Comparison of ENCODE assay signal across 1 cellular context in the genomic region with DNA sequence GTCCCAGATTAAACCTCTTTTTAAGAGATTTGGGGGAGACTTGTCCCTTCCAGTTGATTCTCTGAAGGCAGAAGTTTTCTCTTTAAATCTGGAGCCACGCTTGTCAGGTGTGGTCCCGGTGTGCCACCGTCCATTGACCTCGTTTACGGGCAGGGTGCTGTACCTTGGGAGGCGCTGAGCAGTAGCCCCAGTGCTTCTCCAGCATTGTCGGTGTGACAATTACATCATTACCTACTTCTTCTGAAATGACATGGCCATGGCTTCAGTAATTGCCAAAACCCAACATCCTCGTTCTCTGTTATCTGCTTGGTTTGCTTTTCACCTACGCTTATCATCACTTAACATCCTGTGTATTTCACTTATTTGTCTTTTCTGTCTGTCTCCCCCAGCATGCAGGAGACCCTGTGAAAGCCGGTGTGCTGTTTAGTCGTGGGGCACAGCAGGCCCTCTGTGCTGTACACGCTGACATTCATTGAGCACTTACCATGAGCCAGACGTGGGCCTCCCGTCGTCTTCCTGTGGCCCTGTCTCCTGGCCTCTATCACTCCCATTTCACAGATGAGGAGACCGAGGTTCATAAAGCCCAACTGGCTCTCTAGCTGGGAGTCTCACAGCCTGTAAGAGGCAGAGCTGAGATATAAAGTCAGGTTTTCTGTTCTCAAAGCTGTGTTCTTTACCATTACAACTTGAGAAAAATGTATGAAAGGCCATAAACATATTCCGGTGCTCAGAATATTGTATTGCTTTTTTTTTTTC.
TF ChIP-seq lines count a peak whose summit lies in the region.

No MANE protein-coding gene starts in this region.

TF ChIP-seq in WTC11, 78 proteins besides CTCF, POLR2A, EP300 and RAD21 (continued from another document):
- TF ChIP-seq, protein P1, sequence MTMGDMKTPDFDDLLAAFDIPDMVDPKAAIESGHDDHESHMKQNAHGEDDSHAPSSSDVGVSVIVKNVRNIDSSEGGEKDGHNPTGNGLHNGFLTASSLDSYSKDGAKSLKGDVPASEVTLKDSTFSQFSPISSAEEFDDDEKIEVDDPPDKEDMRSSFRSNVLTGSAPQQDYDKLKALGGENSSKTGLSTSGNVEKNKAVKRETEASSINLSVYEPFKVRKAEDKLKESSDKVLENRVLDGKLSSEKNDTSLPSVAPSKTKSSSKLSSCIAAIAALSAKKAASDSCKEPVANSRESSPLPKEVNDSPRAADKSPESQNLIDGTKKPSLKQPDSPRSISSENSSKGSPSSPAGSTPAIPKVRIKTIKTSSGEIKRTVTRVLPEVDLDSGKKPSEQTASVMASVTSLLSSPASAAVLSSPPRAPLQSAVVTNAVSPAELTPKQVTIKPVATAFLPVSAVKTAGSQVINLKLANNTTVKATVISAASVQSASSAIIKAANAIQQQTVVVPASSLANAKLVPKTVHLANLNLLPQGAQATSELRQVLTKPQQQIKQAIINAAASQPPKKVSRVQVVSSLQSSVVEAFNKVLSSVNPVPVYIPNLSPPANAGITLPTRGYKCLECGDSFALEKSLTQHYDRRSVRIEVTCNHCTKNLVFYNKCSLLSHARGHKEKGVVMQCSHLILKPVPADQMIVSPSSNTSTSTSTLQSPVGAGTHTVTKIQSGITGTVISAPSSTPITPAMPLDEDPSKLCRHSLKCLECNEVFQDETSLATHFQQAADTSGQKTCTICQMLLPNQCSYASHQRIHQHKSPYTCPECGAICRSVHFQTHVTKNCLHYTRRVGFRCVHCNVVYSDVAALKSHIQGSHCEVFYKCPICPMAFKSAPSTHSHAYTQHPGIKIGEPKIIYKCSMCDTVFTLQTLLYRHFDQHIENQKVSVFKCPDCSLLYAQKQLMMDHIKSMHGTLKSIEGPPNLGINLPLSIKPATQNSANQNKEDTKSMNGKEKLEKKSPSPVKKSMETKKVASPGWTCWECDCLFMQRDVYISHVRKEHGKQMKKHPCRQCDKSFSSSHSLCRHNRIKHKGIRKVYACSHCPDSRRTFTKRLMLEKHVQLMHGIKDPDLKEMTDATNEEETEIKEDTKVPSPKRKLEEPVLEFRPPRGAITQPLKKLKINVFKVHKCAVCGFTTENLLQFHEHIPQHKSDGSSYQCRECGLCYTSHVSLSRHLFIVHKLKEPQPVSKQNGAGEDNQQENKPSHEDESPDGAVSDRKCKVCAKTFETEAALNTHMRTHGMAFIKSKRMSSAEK (CRISPR knock-in tag; IDR thresholded peaks at IDR 0.05; ENCODE audit: borderline replicate concordance): no peak
- no peak for TF ChIP-seq ZNF219 (CRISPR knock-in tag; IDR thresholded peaks at IDR 0.05; ENCODE audit: borderline replicate concordance)
- TF ChIP-seq, protein P2, sequence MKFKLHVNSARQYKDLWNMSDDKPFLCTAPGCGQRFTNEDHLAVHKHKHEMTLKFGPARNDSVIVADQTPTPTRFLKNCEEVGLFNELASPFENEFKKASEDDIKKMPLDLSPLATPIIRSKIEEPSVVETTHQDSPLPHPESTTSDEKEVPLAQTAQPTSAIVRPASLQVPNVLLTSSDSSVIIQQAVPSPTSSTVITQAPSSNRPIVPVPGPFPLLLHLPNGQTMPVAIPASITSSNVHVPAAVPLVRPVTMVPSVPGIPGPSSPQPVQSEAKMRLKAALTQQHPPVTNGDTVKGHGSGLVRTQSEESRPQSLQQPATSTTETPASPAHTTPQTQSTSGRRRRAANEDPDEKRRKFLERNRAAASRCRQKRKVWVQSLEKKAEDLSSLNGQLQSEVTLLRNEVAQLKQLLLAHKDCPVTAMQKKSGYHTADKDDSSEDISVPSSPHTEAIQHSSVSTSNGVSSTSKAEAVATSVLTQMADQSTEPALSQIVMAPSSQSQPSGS (CRISPR knock-in tag; IDR thresholded peaks at IDR 0.05; ENCODE audit: borderline replicate concordance, low read depth): no peak
- TF ChIP-seq, protein P3, sequence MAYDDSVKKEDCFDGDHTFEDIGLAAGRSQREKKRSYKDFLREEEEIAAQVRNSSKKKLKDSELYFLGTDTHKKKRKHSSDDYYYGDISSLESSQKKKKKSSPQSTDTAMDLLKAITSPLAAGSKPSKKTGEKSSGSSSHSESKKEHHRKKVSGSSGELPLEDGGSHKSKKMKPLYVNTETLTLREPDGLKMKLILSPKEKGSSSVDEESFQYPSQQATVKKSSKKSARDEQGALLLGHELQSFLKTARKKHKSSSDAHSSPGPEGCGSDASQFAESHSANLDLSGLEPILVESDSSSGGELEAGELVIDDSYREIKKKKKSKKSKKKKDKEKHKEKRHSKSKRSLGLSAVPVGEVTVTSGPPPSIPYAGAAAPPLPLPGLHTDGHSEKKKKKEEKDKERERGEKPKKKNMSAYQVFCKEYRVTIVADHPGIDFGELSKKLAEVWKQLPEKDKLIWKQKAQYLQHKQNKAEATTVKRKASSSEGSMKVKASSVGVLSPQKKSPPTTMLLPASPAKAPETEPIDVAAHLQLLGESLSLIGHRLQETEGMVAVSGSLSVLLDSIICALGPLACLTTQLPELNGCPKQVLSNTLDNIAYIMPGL (CRISPR knock-in tag; IDR thresholded peaks at IDR 0.05): no peak
- TF ChIP-seq CBFB (CRISPR knock-in tag; IDR thresholded peaks at IDR 0.05; ENCODE audit: low read depth): no peak
- TF ChIP-seq ZNF396 (CRISPR knock-in tag; IDR thresholded peaks at IDR 0.05; ENCODE audit: borderline replicate concordance): no peak
- TF ChIP-seq, protein P4, sequence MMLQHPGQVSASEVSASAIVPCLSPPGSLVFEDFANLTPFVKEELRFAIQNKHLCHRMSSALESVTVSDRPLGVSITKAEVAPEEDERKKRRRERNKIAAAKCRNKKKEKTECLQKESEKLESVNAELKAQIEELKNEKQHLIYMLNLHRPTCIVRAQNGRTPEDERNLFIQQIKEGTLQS (CRISPR knock-in tag; conservative IDR thresholded peaks at IDR 0.05): no peak
- TF ChIP-seq, protein P5, sequence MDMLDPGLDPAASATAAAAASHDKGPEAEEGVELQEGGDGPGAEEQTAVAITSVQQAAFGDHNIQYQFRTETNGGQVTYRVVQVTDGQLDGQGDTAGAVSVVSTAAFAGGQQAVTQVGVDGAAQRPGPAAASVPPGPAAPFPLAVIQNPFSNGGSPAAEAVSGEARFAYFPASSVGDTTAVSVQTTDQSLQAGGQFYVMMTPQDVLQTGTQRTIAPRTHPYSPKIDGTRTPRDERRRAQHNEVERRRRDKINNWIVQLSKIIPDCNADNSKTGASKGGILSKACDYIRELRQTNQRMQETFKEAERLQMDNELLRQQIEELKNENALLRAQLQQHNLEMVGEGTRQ (CRISPR knock-in tag; IDR thresholded peaks at IDR 0.05): no peak
- TF ChIP-seq JUN (CRISPR knock-in tag; IDR thresholded peaks at IDR 0.05): no peak
- no peak for TF ChIP-seq FOXP1 (CRISPR knock-in tag; IDR thresholded peaks at IDR 0.05; ENCODE audit: borderline replicate concordance)
